Comparison of ENCODE assay signal across 10 cellular contexts in genomic region chr15:73655724-73656123, GRCh38.
"Had no signal": no experiment of that assay in that cellular context is flagged by ENCODE, and none has a peak within 500 bp of the region (broad histone marks: within the 10 kb centered on the region; RNA-seq: fewer than 3 reads in every experiment).

No MANE protein-coding gene starts in this region.

- H3K27ac Mint-ChIP-seq: GM23338, H9, HFFc6 had no signal

- H2AFZ ChIP-seq: GM23338 had no signal

- H3K9me3 Mint-ChIP-seq: GM23338, H9, HFFc6 had no signal

- FAIRE-seq: H1, H54, K562 had no signal

- H3K27ac ChIP-seq: HL-60 had no signal

- DNase-seq: H9, HCEC 1CT, HFFc6, IMR-90, KG1 had no signal

- H3K4me3 ChIP-seq: GM23338, K562 had no signal

- H3K4me2 ChIP-seq: GM23338 had no signal

- H3K4me1 Mint-ChIP-seq: GM23338, H9 had no signal

- ATAC-seq: GM23338, K562 had no signal

- H3K4me3 Mint-ChIP-seq: GM23338, H9, HFFc6 had no signal
